8 cellular contexts compared by ENCODE assay signal in genomic region chr5:123610665-123611406, GRCh38.
DNase-seq lines count a peak whose midpoint lies in the region; ATAC-seq, FAIRE-seq and TF ChIP-seq lines count a peak whose summit lies in the region.

No MANE protein-coding gene starts in this region.

- DNase-seq in NCI-H82 (lab: John Stamatoyannopoulos, UW) (peak; percentile 68), NCI-H82 treated with DMSO at 0.1 percent for 48 hours (lab: John Stamatoyannopoulos, UW; ENCODE audit: unreplicated experiment) (no peak), HT1080 (ENCODE audit: low read depth) (peak; percentile 49), RPMI8226 (peak; percentile 50), coronary artery (ENCODE audit: low spot score) (no peak), right lobe of liver (no peak), urothelium cell line (ENCODE audit: low spot score) (peak; percentile 16)

- ATAC-seq in GM19467 (IDR thresholded peaks at IDR 0.05; ENCODE audit: unreplicated experiment) = peak; percentile 64
- peak; percentile 76 to 85 (median 82) for ATAC-seq in right lobe of liver

- H3K27me3 ChIP-seq in right lobe of liver = no peaks in the 10 kb centered on the region

- TF ChIP-seq POLR2A in right lobe of liver (IDR thresholded peaks at IDR 0.05) = no peak

- WGBS in right lobe of liver (ENCODE audit: insufficient coverage, low coverage, low lambda C conversion rate, missing lambda C conversion rate) = 39% methylated on average over 5 of the region's 5 CpGs

- FAIRE-seq in urothelium cell line (lab: Jason Lieb, UNC) = no peak

- H3K9me3 ChIP-seq in right lobe of liver = no peaks in the 10 kb centered on the region

- H3K4me1 ChIP-seq in right lobe of liver = no peaks in the 10 kb centered on the region

- H3K4me3 ChIP-seq in coronary artery (no peak overlapping the region), right lobe of liver (no peak overlapping the region)

- peaks cover 0 to 10% (median 2%) of the 10 kb centered on the region in 4 donors for H3K36me3 ChIP-seq in right lobe of liver

- intact Hi-C loops in right lobe of liver (cut with DNase I) = no loop called here

- H3K27ac ChIP-seq in coronary artery (no peak overlapping the region), right lobe of liver (no peak overlapping the region)

- peak; percentile 87 for TF ChIP-seq CTCF in coronary artery (IDR thresholded peaks at IDR 0.05)
- TF ChIP-seq CTCF in right lobe of liver (IDR thresholded peaks at IDR 0.05) = peak; percentile 90 to 95 (median 92)

Comparison
In these comparisons a context has a peak if more than half of its experiments do, and no peak if none do; other contexts are left out.
1. DNase-seq: peak in NCI-H82 (single experiment), HT1080 (single experiment), RPMI8226 (single experiment) and urothelium cell line (single experiment); none in NCI-H82 treated with DMSO at 0.1 percent for 48 hours (single experiment), coronary artery (single experiment) and right lobe of liver (0 of 3).